Comparison of ENCODE assay signal across 29 cellular contexts in the genomic region with DNA sequence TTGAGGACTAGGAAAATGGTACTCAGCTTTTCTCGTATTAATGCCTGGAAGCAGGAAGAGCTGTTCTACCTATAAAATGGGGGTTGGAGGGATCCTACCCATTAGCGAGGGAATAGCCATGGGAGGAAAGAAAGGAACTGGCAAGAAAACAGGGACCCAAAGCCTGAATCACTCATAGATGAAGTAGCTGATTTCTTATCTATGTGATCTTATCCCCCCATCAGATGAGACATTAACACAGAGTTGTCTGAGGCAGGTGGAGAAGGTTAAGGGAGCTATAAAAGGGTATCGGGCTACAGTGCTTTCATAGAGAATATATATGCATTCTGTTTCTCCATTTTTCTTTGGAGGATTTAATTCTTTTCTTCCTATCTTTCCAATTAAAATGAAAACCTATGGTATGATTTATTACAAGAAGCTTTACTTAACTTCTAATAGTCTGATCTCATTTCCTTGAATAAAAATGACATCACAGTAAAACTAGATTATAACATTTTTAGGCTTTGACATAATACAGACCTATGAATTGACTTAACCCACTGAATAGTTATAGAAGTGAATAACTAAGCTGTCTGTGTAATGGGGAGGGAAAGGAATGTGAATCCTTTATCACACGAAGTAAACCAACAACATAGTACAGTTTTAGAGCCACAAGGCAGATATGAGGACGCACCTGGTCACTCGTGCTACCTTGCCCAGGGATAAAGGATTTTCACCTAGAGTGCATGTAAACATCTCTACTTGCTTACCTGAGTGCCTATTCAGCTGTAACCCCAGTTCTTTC.
"Had no signal": no experiment of that assay in that cellular context is flagged by ENCODE, and none has a peak within 500 bp of the region (broad histone marks: within the 10 kb centered on the region; RNA-seq: fewer than 3 reads in every experiment).

No MANE protein-coding gene starts in this region.

- DNase-seq: activated CD4-positive, alpha-beta memory T cell treated with anti-CD3 and anti-CD28 coated beads for 36 hours; activated CD4-positive, alpha-beta T cell treated with anti-CD3 and anti-CD28 coated beads for 1 hour; activated CD4-positive, alpha-beta T cell treated with anti-CD3 and anti-CD28 coated beads, Interleukin-2, amount 10 ng/mL, durations not matched to agents 24 days and 14 days; activated CD8-positive, alpha-beta memory T cell treated with anti-CD3 and anti-CD28 coated beads for 24 hours; activated effector memory CD4-positive, alpha-beta T cell treated with anti-CD3 and anti-CD28 coated beads, Interleukin-2, amount 50 U/mL, for 16 hours; activated naive CD4-positive, alpha-beta T cell treated with Interleukin-2 at 50 U/mL for 16 hours; activated naive CD8-positive, alpha-beta T cell treated with anti-CD3 and anti-CD28 coated beads, Interleukin-2, amount 50 U/mL, for 24 hours; activated T-cell treated with anti-CD3 and anti-CD28 coated beads, Interleukin-2, amount 50 U/mL, for 4 hours; amniotic stem cell; brain microvascular endothelial cell; cerebellar nuclear complex; MG63; NCI-H1105; NCI-H1436; NCI-H1694 treated with DMSO at 0.1 percent for 48 hours; NCI-H2029 treated with DMSO at 0.1 percent for 48 hours; NCI-H510A treated with DMSO at 0.1 percent for 48 hours; NCI-H69; Peyer's patch; Right ventricle myocardium superior; SJCRH30; T-helper 17 cell; T-helper 9 cell had no signal

- H3K4me1 ChIP-seq: ascending aorta, Peyer's patch, SJCRH30 had no signal

- H3K4me3 ChIP-seq: ascending aorta, cardiac muscle cell, MG63, Peyer's patch, SJCRH30 had no signal

- H3K27ac Mint-ChIP-seq: activated CD4-positive, alpha-beta memory T cell treated with anti-CD3 and anti-CD28 coated beads for 36 hours; activated CD4-positive, alpha-beta T cell treated with anti-CD3 and anti-CD28 coated beads, Interleukin-2, amount 10 ng/mL, durations not matched to agents 24 days and 14 days; activated naive CD4-positive, alpha-beta T cell treated with anti-CD3 and anti-CD28 coated beads, Interleukin-2, amount 50 U/mL, for 72 hours; activated naive CD8-positive, alpha-beta T cell treated with anti-CD3 and anti-CD28 coated beads, Interleukin-2, amount 50 U/mL, for 24 hours; T-helper 17 cell had no signal

- H3K4me3 Mint-ChIP-seq: activated CD4-positive, alpha-beta memory T cell treated with anti-CD3 and anti-CD28 coated beads for 36 hours; activated CD4-positive, alpha-beta T cell treated with anti-CD3 and anti-CD28 coated beads, Interleukin-2, amount 10 ng/mL, durations not matched to agents 24 days and 14 days; activated naive CD8-positive, alpha-beta T cell treated with anti-CD3 and anti-CD28 coated beads, Interleukin-2, amount 50 U/mL, for 24 hours; activated T-cell treated with anti-CD3 and anti-CD28 coated beads, Interleukin-2, amount 50 U/mL, for 4 hours; T-helper 17 cell; WTC11 had no signal

- H3K9me3 ChIP-seq: MG63, Peyer's patch, SJCRH30 had no signal

- H3K4me2 ChIP-seq: KMS-11 had no signal

- H3K27ac ChIP-seq: ascending aorta, brain microvascular endothelial cell, cardiac muscle cell, KMS-11, Peyer's patch, RWPE1, SJCRH30 had no signal

- H3K36me3 ChIP-seq: ascending aorta, brain microvascular endothelial cell, cardiac muscle cell, MG63, Peyer's patch, SJCRH30 had no signal

- H3K27me3 ChIP-seq: ascending aorta, brain microvascular endothelial cell, cardiac muscle cell, MG63, Peyer's patch had no signal

- ATAC-seq: activated naive CD4-positive, alpha-beta T cell treated with anti-CD3 and anti-CD28 coated beads, Interleukin-2, amount 50 U/mL, for 72 hours; activated naive CD8-positive, alpha-beta T cell treated with anti-CD3 and anti-CD28 coated beads, Interleukin-2, amount 50 U/mL, for 24 hours; activated T-cell treated with anti-CD3 and anti-CD28 coated beads, Interleukin-2, amount 50 U/mL, for 4 hours; T-helper 17 cell; WTC11 had no signal

- H3K9ac ChIP-seq: KMS-11 had no signal

- H3K27me3 Mint-ChIP-seq: activated CD4-positive, alpha-beta memory T cell treated with anti-CD3 and anti-CD28 coated beads for 36 hours; activated CD4-positive, alpha-beta T cell treated with anti-CD3 and anti-CD28 coated beads, Interleukin-2, amount 10 ng/mL, durations not matched to agents 24 days and 14 days; activated naive CD8-positive, alpha-beta T cell treated with anti-CD3 and anti-CD28 coated beads, Interleukin-2, amount 50 U/mL, for 24 hours; T-helper 17 cell had no signal
